ENCODE assay signal across 12 cellular contexts in genomic region chr11:17921620-17922473, GRCh38.
DNase-seq lines count a peak whose midpoint lies in the region; ATAC-seq and TF ChIP-seq lines count a peak whose summit lies in the region.
"Had no signal": no experiment of that assay in that cellular context is flagged by ENCODE, and none has a peak within 500 bp of the region (broad histone marks: within the 10 kb centered on the region; RNA-seq: fewer than 3 reads in every experiment).

No MANE protein-coding gene starts in this region.

- H3K36me3 ChIP-seq in body of pancreas (replicated peaks in 1 of 2; ENCODE audit: insufficient read depth in 1 of 2, low read depth in 2 of 2), result peaks cover 0 to 2% of the 10 kb centered on the region in 2 donors
- peaks cover 0 to 3% of the 10 kb centered on the region in 2 experiments for H3K36me3 ChIP-seq in mesenchymal stem cell (ENCODE audit: control insufficient read depth in 1 of 2, insufficient read depth in 2 of 2, low read depth in 1 of 2, low read length in 2 of 2)

- H3K27me3 ChIP-seq in body of pancreas, result no peaks in the 10 kb centered on the region
- no peaks in the 10 kb centered on the region for H3K27me3 ChIP-seq in mesenchymal stem cell (ENCODE audit: control insufficient read depth in 1 of 2, insufficient read depth in 1 of 2, low read length in 2 of 2)

- H3K4me2 ChIP-seq in mesenchymal stem cell (ENCODE audit: low read length, poor library complexity, severe bottlenecking), result no peak overlapping the region

- H3K27ac ChIP-seq in body of pancreas, result peak overlapping the region in 1 of 4 donors; percentile 23
- H3K27ac ChIP-seq in mesenchymal stem cell (ENCODE audit: low read length, poor library complexity, severe bottlenecking), result no peak overlapping the region
- H3K27ac ChIP-seq: WERI-Rb-1 had no signal

- H4K91ac ChIP-seq in mesenchymal stem cell (ENCODE audit: low read length), result no peak overlapping the region

- CTCF ChIA-PET in activated CD4-positive, alpha-beta T cell treated with anti-CD3 and anti-CD28 coated beads for 36 hours (lab: Charles Lee), result interaction anchor here (0.6 kb wide), 1 partner anchor 434 kb away, joined by 3 read pairs; no protein-coding TSS in a partner anchor

- H3K9me3 Mint-ChIP-seq in activated CD4-positive, alpha-beta T cell treated with anti-CD3 and anti-CD28 coated beads for 36 hours (ENCODE audit: low read depth), result no peaks in the 10 kb centered on the region
- H3K9me3 Mint-ChIP-seq: neural crest cell had no signal

- H2BK15ac ChIP-seq in mesenchymal stem cell (ENCODE audit: low read depth, poor library complexity, severe bottlenecking), result no peak overlapping the region

- H2AFZ ChIP-seq in mesenchymal stem cell (ENCODE audit: low read depth, low read length), result no peak overlapping the region

- no peak overlapping the region for H3K9ac ChIP-seq in mesenchymal stem cell (ENCODE audit: low read length)

- ATAC-seq in HG03354 (IDR thresholded peaks at IDR 0.05; ENCODE audit: poor library complexity, severe bottlenecking, unreplicated experiment) (peak; percentile 55), body of pancreas (peak; percentile 27), GM18867 (IDR thresholded peaks at IDR 0.05; ENCODE audit: unreplicated experiment) (no peak), HG03439 (IDR thresholded peaks at IDR 0.05; ENCODE audit: unreplicated experiment) (no peak)
- ATAC-seq in activated CD4-positive, alpha-beta T cell treated with anti-CD3 and anti-CD28 coated beads for 36 hours, result no peak

- H3K4me1 ChIP-seq in body of pancreas, result no peaks in the 10 kb centered on the region
- H3K4me1 ChIP-seq in mesenchymal stem cell (ENCODE audit: control insufficient read depth, insufficient read depth, low read depth, low read length), result peaks cover 3% of the 10 kb centered on the region

- no peak overlapping the region for H4K8ac ChIP-seq in mesenchymal stem cell (ENCODE audit: low read length)

- DNase-seq in AG09319 (ENCODE audit: extremely low read depth, low read depth), result peak; percentile 43
- DNase-seq in body of pancreas, result peak in 2 of 4 donors; percentile 5 to 52
- peak; percentile 65 for DNase-seq in mesenchymal stem cell
- DNase-seq in activated CD4-positive, alpha-beta T cell treated with anti-CD3 and anti-CD28 coated beads for 36 hours, result no peak
- no peak for DNase-seq in NCI-H1694 treated with DMSO at 0.1 percent for 48 hours (lab: John Stamatoyannopoulos, UW)
- DNase-seq: NCI-H2081 treated with DMSO at 0.1 percent for 48 hours, WERI-Rb-1 had no signal

- H3K27ac Mint-ChIP-seq in activated CD4-positive, alpha-beta T cell treated with anti-CD3 and anti-CD28 coated beads for 36 hours, result no peak overlapping the region
- H3K27ac Mint-ChIP-seq: activated naive CD8-positive, alpha-beta T cell had no signal

- peaks cover 31% of the 10 kb centered on the region for H3K36me3 Mint-ChIP-seq in activated CD4-positive, alpha-beta T cell treated with anti-CD3 and anti-CD28 coated beads for 36 hours (ENCODE audit: low read depth)

- TF ChIP-seq CTCF in AG09319 (IDR thresholded peaks at IDR 0.05; ENCODE audit: low read depth, low read length), result no peak
- no peak for TF ChIP-seq CTCF in body of pancreas (IDR thresholded peaks at IDR 0.05)

- H2BK120ac ChIP-seq in mesenchymal stem cell (ENCODE audit: low read depth, low read length), result no peak overlapping the region

- POLR2A ChIA-PET in activated CD4-positive, alpha-beta T cell treated with anti-CD3 and anti-CD28 coated beads for 36 hours (lab: Charles Lee), result no interaction called here

- no peak for TF ChIP-seq POLR2A in body of pancreas (IDR thresholded peaks at IDR 0.05)

- peak overlapping the region in 1 of 2 experiments; percentile 11 for H3K4ac ChIP-seq in mesenchymal stem cell (ENCODE audit: low read depth in 1 of 2, low read length in 2 of 2)

- no peak overlapping the region for H3K4me3 Mint-ChIP-seq in activated CD4-positive, alpha-beta T cell treated with anti-CD3 and anti-CD28 coated beads for 36 hours
- H3K4me3 Mint-ChIP-seq: activated naive CD8-positive, alpha-beta T cell had no signal

- peak overlapping the region in 1 of 2 experiments; percentile 26 for H3K14ac ChIP-seq in mesenchymal stem cell (ENCODE audit: low read length in 2 of 2)

- H3K27me3 Mint-ChIP-seq in activated CD4-positive, alpha-beta T cell treated with anti-CD3 and anti-CD28 coated beads for 36 hours, result no peaks in the 10 kb centered on the region
- H3K27me3 Mint-ChIP-seq: activated naive CD8-positive, alpha-beta T cell had no signal

- H3K4me3 ChIP-seq in body of pancreas, result no peak overlapping the region
- H3K4me3 ChIP-seq in mesenchymal stem cell (ENCODE audit: insufficient read depth in 1 of 2, low read depth in 1 of 2, low read length in 2 of 2), result peak overlapping the region in 1 of 2 experiments; percentile 5

- H3K9me3 ChIP-seq in body of pancreas (no peaks in the 10 kb centered on the region), mesenchymal stem cell (ENCODE audit: control insufficient read depth, low read length) (no peaks in the 10 kb centered on the region)

- 25 to 32% methylated on average over 4 of the region's 4 CpGs for WGBS in body of pancreas, 2 donors
- 28% methylated on average over 4 of the region's 4 CpGs for WGBS in mesenchymal stem cell

- no peaks in the 10 kb centered on the region for H3K4me1 Mint-ChIP-seq in activated CD4-positive, alpha-beta T cell treated with anti-CD3 and anti-CD28 coated beads for 36 hours

- H2AK5ac ChIP-seq in mesenchymal stem cell (ENCODE audit: low read length, severe bottlenecking), result no peak overlapping the region

- H3K79me1 ChIP-seq in mesenchymal stem cell (replicated peaks; ENCODE audit: low read length, poor library complexity, severe bottlenecking), result no peaks in the 10 kb centered on the region

- H2BK5ac ChIP-seq in mesenchymal stem cell (ENCODE audit: low read depth, low read length, poor library complexity, severe bottlenecking), result no peak overlapping the region

- no peak overlapping the region for H3K18ac ChIP-seq in mesenchymal stem cell (ENCODE audit: low read depth in 1 of 2, low read length in 2 of 2)

- intact Hi-C loops in body of pancreas (cut with DNase I), result no loop called here
- intact Hi-C loops in activated CD4-positive, alpha-beta T cell treated with anti-CD3 and anti-CD28 coated beads for 36 hours (cut with DNase I, micrococcal nuclease), result no loop called here

- no peak overlapping the region for H3K23ac ChIP-seq in mesenchymal stem cell (ENCODE audit: low read length in 2 of 2)

- H2BK12ac ChIP-seq in mesenchymal stem cell (ENCODE audit: low read length in 2 of 2), result no peak overlapping the region

Comparison
In these comparisons a context has a peak if more than half of its experiments do, and no peak if none do; other contexts are left out.
1. DNase-seq: peak in AG09319 (single experiment) and mesenchymal stem cell (single experiment); none in activated CD4-positive, alpha-beta T cell treated with anti-CD3 and anti-CD28 coated beads for 36 hours (single experiment) and NCI-H1694 treated with DMSO at 0.1 percent for 48 hours (single experiment).
2. ATAC-seq: peak in HG03354 (single experiment) and body of pancreas (single experiment); none in GM18867 (single experiment), activated CD4-positive, alpha-beta T cell treated with anti-CD3 and anti-CD28 coated beads for 36 hours (single experiment) and HG03439 (single experiment).